8 cellular contexts compared by ENCODE assay signal in genomic region chr20:5608448-5609161, GRCh38. TPM values are rescaled to one million over a fixed set of nuclear protein-coding genes. Genes with fewer than 3 reads are reported as not detected.
A peak's percentile ranks its signal among the peaks of the same experiment; 100 is the strongest.
DNase-seq lines count a peak whose midpoint lies in the region; TF ChIP-seq lines count a peak whose summit lies in the region.

No MANE protein-coding gene starts in this region.

- H3K9me3 ChIP-seq in CD4-positive, alpha-beta memory T cell (ENCODE audit: control insufficient read depth in 1 of 2, low read length in 2 of 2): no peaks in the 10 kb centered on the region
- H3K9me3 ChIP-seq in MG63: no peaks in the 10 kb centered on the region
- H3K9me3 ChIP-seq in mononuclear cell (ENCODE audit: low read depth, low read length): no peaks in the 10 kb centered on the region

- H3K27me3 ChIP-seq in CD4-positive, alpha-beta memory T cell (ENCODE audit: insufficient read depth, low read length): no peaks in the 10 kb centered on the region
- H3K27me3 ChIP-seq in MG63 (no peaks in the 10 kb centered on the region), mononuclear cell (ENCODE audit: insufficient read depth, low read length) (no peaks in the 10 kb centered on the region)

- H3K27ac ChIP-seq in CD4-positive, alpha-beta memory T cell (ENCODE audit: low read depth, low read length): peak overlapping the region; percentile 98

- DNase-seq in CD4-positive, alpha-beta memory T cell: no peak
- no peak for DNase-seq in MG63
- peak; percentile 8 for DNase-seq in astrocyte of the cerebellum (ENCODE audit: low read depth)
- no peak for DNase-seq in NCI-H226
- DNase-seq in GDM1 (lab: John Stamatoyannopoulos, UW): no peak
- DNase-seq in cortex of kidney (lab: John Stamatoyannopoulos, UW): no peak
- DNase-seq in ecto neural progenitor cell (ENCODE audit: low spot score): no peak

- intact Hi-C loops in CD4-positive, alpha-beta memory T cell (cut with micrococcal nuclease): loop anchor here (1.0 kb wide), 2 partner anchors 15 to 180 kb away; no protein-coding TSS in a partner anchor

- CTCF ChIA-PET in CD4-positive, alpha-beta memory T cell (lab: Charles Lee; ENCODE audit: partially characterized antibody): interaction anchor here (0.7 to 2.4 kb wide), 9 partner anchors 10 to 171 kb away, joined by 3 to 6 read pairs (median 4); no protein-coding TSS in a partner anchor

- in situ Hi-C loops in astrocyte of the cerebellum (cut with HindIII; ENCODE audit: low sequenced_read_pairs): no loop called here

- H3K36me3 Mint-ChIP-seq in CD4-positive, alpha-beta memory T cell: peaks cover 4 to 40% of the 10 kb centered on the region in 2 donors

- H3K36me3 ChIP-seq in CD4-positive, alpha-beta memory T cell (ENCODE audit: insufficient read depth, low read length): no peaks in the 10 kb centered on the region
- peaks cover 5% of the 10 kb centered on the region for H3K36me3 ChIP-seq in MG63

- peaks cover 0 to 2% of the 10 kb centered on the region in 2 donors for H3K27me3 Mint-ChIP-seq in CD4-positive, alpha-beta memory T cell

- H3K4me1 Mint-ChIP-seq in CD4-positive, alpha-beta memory T cell: peaks cover 36 to 66% (median 49%) of the 10 kb centered on the region in 4 donors

- H3K27ac Mint-ChIP-seq in CD4-positive, alpha-beta memory T cell: peak overlapping the region; percentile 99 to 100 (median 99)

- POLR2A ChIA-PET in CD4-positive, alpha-beta memory T cell (lab: Charles Lee; ENCODE audit: partially characterized antibody): interaction anchor here (0.7 to 1.3 kb wide), 4 partner anchors 9 to 501 kb away, joined by 3 to 7 read pairs (median 3); no protein-coding TSS in a partner anchor

- H3K4me1 ChIP-seq in CD4-positive, alpha-beta memory T cell (ENCODE audit: insufficient read depth, low read length): peaks cover 62% of the 10 kb centered on the region
- peaks cover 68% of the 10 kb centered on the region for H3K4me1 ChIP-seq in mononuclear cell (ENCODE audit: insufficient read depth, low read length)

- peak overlapping the region; percentile 96 to 98 for H3K4me3 ChIP-seq in CD4-positive, alpha-beta memory T cell (ENCODE audit: low read length in 2 of 2)
- peak overlapping the region; percentile 68 for H3K4me3 ChIP-seq in MG63
- peak overlapping the region; percentile 10 for H3K4me3 ChIP-seq in astrocyte of the cerebellum (ENCODE audit: low read depth, low read length)
- peak overlapping the region; percentile 83 for H3K4me3 ChIP-seq in mononuclear cell (ENCODE audit: low read length)

- TF ChIP-seq CTCF in astrocyte of the cerebellum (IDR thresholded peaks at IDR 0.05; ENCODE audit: low read depth, low read length, missing control alignments): no peak

- H3K9me3 Mint-ChIP-seq in CD4-positive, alpha-beta memory T cell: no peaks in the 10 kb centered on the region

- H3K4me3 Mint-ChIP-seq in CD4-positive, alpha-beta memory T cell: peak overlapping the region; percentile 90 to 100 (median 98)

RNA-seq across cellular contexts. Expression of gene GPCPD1, which starts 2.2 kb away (rescaled TPM):
- total RNA-seq in CD4-positive, alpha-beta memory T cell: 10 to 100 TPM; 67.5 to 71.1 TPM
- 10 to 100 TPM; 25.3 to 31.0 TPM for polyA plus RNA-seq in CD4-positive, alpha-beta memory T cell
- 7.4 and 14.0 TPM in 2 replicates for total RNA-seq in MG63 (2014; rRNA removed; shearing (Covaris generic); ENCODE audit: low replicate concordance)
- total RNA-seq in mononuclear cell: 141 TPM

Comparison
In these comparisons a context has a peak if more than half of its experiments do, and no peak if none do; other contexts are left out.
1. H3K4me3 ChIP-seq: peak in every context shown above with its lines; median percentile 97 in CD4-positive, alpha-beta memory T cell; 83 in mononuclear cell; 68 in MG63; 10 in astrocyte of the cerebellum.